28 cellular contexts compared by ENCODE assay signal in genomic region chr12:131491155-131491554, GRCh38.
"Had no signal": no experiment of that assay in that cellular context is flagged by ENCODE, and none has a peak within 500 bp of the region (broad histone marks: within the 10 kb centered on the region; RNA-seq: fewer than 3 reads in every experiment).

No MANE protein-coding gene starts in this region.

- H3K4me1 ChIP-seq: stomach, testis, tibial artery, transverse colon, upper lobe of right lung, uterus had no signal

- H3K4me3 Mint-ChIP-seq: stimulated activated effector memory CD8-positive, alpha-beta T cell treated with anti-CD3 and anti-CD28 coated beads, Interleukin-12 subunit alpha, Interleukin-12 subunit beta, amount 100 ng/mL, for 72 hours; stimulated activated memory B cell treated with anti-CD40 and anti-IgM and Interleukin-4, amounts not matched to agents 10 μg/mL and 1 μg/mL and 100 μg/mL, for 72 hours; stimulated activated naive B cell treated with anti-CD40 and anti-IgM and Interleukin-4, amounts not matched to agents 10 μg/mL and 1 μg/mL and 100 μg/mL, for 72 hours; stimulated activated naive CD8-positive, alpha-beta T cell treated with anti-CD3 and anti-CD28 coated beads, Interleukin-15, amount 100 ng/mL, for 72 hours; stimulated activated naive CD8-positive, alpha-beta T cell treated with anti-CD3 and anti-CD28 coated beads, Interleukin-15, Interleukin-2, amounts not matched to agents 100 ng/mL and 50 ng/mL, for 24 hours; type B pancreatic cell had no signal

- DNase-seq: stimulated activated CD4-positive, alpha-beta T cell treated with anti-CD3 and anti-CD28 coated beads, Interleukin-2, amount 100 ng/mL, for 48 hours; stimulated activated CD4-positive, alpha-beta T cell treated with anti-CD3 and anti-CD28 coated beads, Interleukin-4, amount 100 ng/mL, for 1 hour; stimulated activated CD4-positive, alpha-beta T cell treated with anti-CD3 and anti-CD28 coated beads, Interleukin-4, amount 100 ng/mL, for 24 hours; stimulated activated CD4-positive, alpha-beta T cell treated with anti-CD3 and anti-CD28 coated beads, Interleukin-4, amount 100 ng/mL, for 4 hours; stimulated activated CD8-positive, alpha-beta memory T cell treated with anti-CD3 and anti-CD28 coated beads, Interleukin-4, amount 100 ng/mL, for 48 hours; stimulated activated naive B cell treated with anti-CD40 and anti-IgM and Interleukin-4, amounts not matched to agents 10 μg/mL and 1 μg/mL and 100 μg/mL, for 72 hours; stimulated activated naive CD4-positive, alpha-beta T cell; stimulated activated naive CD4-positive, alpha-beta T cell treated with Interleukin-2 at 50 U/mL for 16 hours; stimulated activated naive CD8-positive, alpha-beta T cell treated with anti-CD3 and anti-CD28 coated beads, Interleukin-15, amount 100 ng/mL, for 72 hours; stimulated activated naive CD8-positive, alpha-beta T cell treated with anti-CD3 and anti-CD28 coated beads, Interleukin-15, Interleukin-2, amounts not matched to agents 100 U/mL and 50 U/mL, for 24 hours; stomach; substantia nigra; testis; thyroid gland; transverse colon; trophoblast cell; upper lobe of left lung; upper lobe of right lung; uterus had no signal

- H3K27ac ChIP-seq: stomach, suprapubic skin, testis, thoracic aorta, thyroid gland, tibial artery, tibial nerve, transverse colon, upper lobe of left lung, upper lobe of right lung, uterus, vagina had no signal

- ATAC-seq: stimulated activated effector memory CD8-positive, alpha-beta T cell treated with anti-CD3 and anti-CD28 coated beads, Interleukin-12 subunit alpha, Interleukin-12 subunit beta, amount 100 ng/mL, for 72 hours; stimulated activated memory B cell treated with anti-CD40 and anti-IgM and Interleukin-4, amounts not matched to agents 10 μg/mL and 1 μg/mL and 100 μg/mL, for 72 hours; stimulated activated naive B cell treated with anti-CD40 and anti-IgM and Interleukin-4, amounts not matched to agents 10 μg/mL and 1 μg/mL and 100 μg/mL, for 72 hours; stimulated activated naive CD8-positive, alpha-beta T cell treated with anti-CD3 and anti-CD28 coated beads, Interleukin-15, amount 100 ng/mL, for 72 hours; stimulated activated naive CD8-positive, alpha-beta T cell treated with anti-CD3 and anti-CD28 coated beads, Interleukin-15, Interleukin-2, amounts not matched to agents 100 U/mL and 50 U/mL, for 24 hours; upper lobe of right lung had no signal

- H3K27me3 Mint-ChIP-seq: stimulated activated naive CD8-positive, alpha-beta T cell treated with anti-CD3 and anti-CD28 coated beads, Interleukin-15, amount 100 ng/mL, for 72 hours; stimulated activated naive CD8-positive, alpha-beta T cell treated with anti-CD3 and anti-CD28 coated beads, Interleukin-15, Interleukin-2, amounts not matched to agents 100 ng/mL and 50 ng/mL, for 24 hours had no signal

- H3K9me3 Mint-ChIP-seq: stimulated activated effector memory CD8-positive, alpha-beta T cell treated with anti-CD3 and anti-CD28 coated beads, Interleukin-12 subunit alpha, Interleukin-12 subunit beta, amount 100 ng/mL, for 72 hours; stimulated activated memory B cell treated with anti-CD40 and anti-IgM and Interleukin-4, amounts not matched to agents 10 μg/mL and 1 μg/mL and 100 μg/mL, for 72 hours; stimulated activated naive B cell treated with anti-CD40 and anti-IgM and Interleukin-4, amounts not matched to agents 10 μg/mL and 1 μg/mL and 100 μg/mL, for 72 hours; stimulated activated naive CD8-positive, alpha-beta T cell treated with anti-CD3 and anti-CD28 coated beads, Interleukin-15, amount 100 ng/mL, for 72 hours; stimulated activated naive CD8-positive, alpha-beta T cell treated with anti-CD3 and anti-CD28 coated beads, Interleukin-15, Interleukin-2, amounts not matched to agents 100 ng/mL and 50 ng/mL, for 24 hours; type B pancreatic cell had no signal

- H3K36me3 ChIP-seq: stomach, suprapubic skin, thoracic aorta, thyroid gland, tibial artery, tibial nerve, transverse colon, upper lobe of left lung, upper lobe of right lung, uterus, vagina had no signal

- H3K4me1 Mint-ChIP-seq: stimulated activated memory B cell treated with anti-CD40 and anti-IgM and Interleukin-4, amounts not matched to agents 10 μg/mL and 1 μg/mL and 100 μg/mL, for 72 hours had no signal

- H3K9me3 ChIP-seq: stomach, suprapubic skin, testis, thoracic aorta, thyroid gland, tibial artery, tibial nerve, transverse colon, upper lobe of left lung, upper lobe of right lung, uterus, vagina had no signal

- H3K4me3 ChIP-seq: stomach, suprapubic skin, testis, thoracic aorta, thyroid gland, tibial artery, tibial nerve, transverse colon, upper lobe of left lung, upper lobe of right lung, uterus, vagina had no signal

- H3K27ac Mint-ChIP-seq: stimulated activated effector memory CD8-positive, alpha-beta T cell treated with anti-CD3 and anti-CD28 coated beads, Interleukin-12 subunit alpha, Interleukin-12 subunit beta, amount 100 ng/mL, for 72 hours; stimulated activated memory B cell treated with anti-CD40 and anti-IgM and Interleukin-4, amounts not matched to agents 10 μg/mL and 1 μg/mL and 100 μg/mL, for 72 hours; stimulated activated naive B cell treated with anti-CD40 and anti-IgM and Interleukin-4, amounts not matched to agents 10 μg/mL and 1 μg/mL and 100 μg/mL, for 72 hours; stimulated activated naive CD8-positive, alpha-beta T cell treated with anti-CD3 and anti-CD28 coated beads, Interleukin-15, amount 100 ng/mL, for 72 hours; stimulated activated naive CD8-positive, alpha-beta T cell treated with anti-CD3 and anti-CD28 coated beads, Interleukin-15, Interleukin-2, amounts not matched to agents 100 ng/mL and 50 ng/mL, for 24 hours; type B pancreatic cell had no signal

- H3K36me3 Mint-ChIP-seq: stimulated activated effector memory CD8-positive, alpha-beta T cell treated with anti-CD3 and anti-CD28 coated beads, Interleukin-12 subunit alpha, Interleukin-12 subunit beta, amount 100 ng/mL, for 72 hours; stimulated activated memory B cell treated with anti-CD40 and anti-IgM and Interleukin-4, amounts not matched to agents 10 μg/mL and 1 μg/mL and 100 μg/mL, for 72 hours; stimulated activated naive B cell treated with anti-CD40 and anti-IgM and Interleukin-4, amounts not matched to agents 10 μg/mL and 1 μg/mL and 100 μg/mL, for 72 hours; type B pancreatic cell had no signal

- H3K27me3 ChIP-seq: suprapubic skin, testis, thyroid gland, tibial nerve, transverse colon, upper lobe of left lung, upper lobe of right lung, uterus, vagina had no signal
